In genomic region chr11:128621491-128622136, GRCh38 we compare ENCODE assay signal across 11 cellular contexts. TPM values are rescaled to one million over a fixed set of nuclear protein-coding genes. Genes with fewer than 3 reads are reported as not detected.
DNase-seq lines count a peak whose midpoint lies in the region; FAIRE-seq and TF ChIP-seq lines count a peak whose summit lies in the region.
"Had no signal": no experiment of that assay in that cellular context is flagged by ENCODE, and none has a peak within 500 bp of the region (broad histone marks: within the 10 kb centered on the region; RNA-seq: fewer than 3 reads in every experiment).

No MANE protein-coding gene starts in this region.

- H3K27me3 Mint-ChIP-seq in activated naive CD4-positive, alpha-beta T cell treated with anti-CD3 and anti-CD28 coated beads, Interleukin-2, amount 10 ng/mL, durations not matched to agents 7 days and 5 days = peaks cover 5% of the 10 kb centered on the region
- H3K27me3 Mint-ChIP-seq in mesothelial cell of epicardium (ENCODE audit: low read depth) = peaks cover 10% of the 10 kb centered on the region
- H3K27me3 Mint-ChIP-seq: stimulated activated naive CD8-positive, alpha-beta T cell treated with anti-CD3 and anti-CD28 coated beads, Interleukin-15, amount 100 ng/mL, for 72 hours had no signal

- H3K27ac Mint-ChIP-seq in activated naive CD4-positive, alpha-beta T cell treated with anti-CD3 and anti-CD28 coated beads, Interleukin-2, amount 10 ng/mL, durations not matched to agents 7 days and 5 days = peak overlapping the region; percentile 4
- no peak overlapping the region for H3K27ac Mint-ChIP-seq in mesothelial cell of epicardium
- H3K27ac Mint-ChIP-seq: H9; stimulated activated naive CD8-positive, alpha-beta T cell treated with anti-CD3 and anti-CD28 coated beads, Interleukin-15, amount 100 ng/mL, for 72 hours had no signal

- no peak for FAIRE-seq in bronchial epithelial cell (lab: Jason Lieb, UNC)
- FAIRE-seq: A549 had no signal

- intact Hi-C loops in uterus (cut with DNase I; ENCODE audit: low total_unique reads) = loop anchor here (10.0 kb wide), 1 partner anchor 447 kb away; no protein-coding TSS in a partner anchor

- CTCF ChIA-PET in activated naive CD4-positive, alpha-beta T cell treated with anti-CD3 and anti-CD28 coated beads, Interleukin-2, amount 10 ng/mL, durations not matched to agents 7 days and 5 days (lab: Charles Lee) = interaction anchor here (1.4 kb wide), 1 partner anchor 11 kb away, joined by 5 read pairs; no protein-coding TSS in a partner anchor

- in situ Hi-C loops in ACHN (cut with HindIII; ENCODE audit: low pct_ligation_motif_present, low pct_unique_long_range_greater_than_20kb, low sequenced_read_pairs) = no loop called here

- no peaks in the 10 kb centered on the region for H3K4me1 ChIP-seq in uterus
- H3K4me1 ChIP-seq: A549 had no signal

- no peak for TF ChIP-seq POLR2A in uterus (IDR thresholded peaks at IDR 0.05)

- H3K4me1 Mint-ChIP-seq in activated naive CD4-positive, alpha-beta T cell treated with anti-CD3 and anti-CD28 coated beads, Interleukin-2, amount 10 ng/mL, durations not matched to agents 7 days and 5 days = peaks cover 80% of the 10 kb centered on the region
- peaks cover 11% of the 10 kb centered on the region for H3K4me1 Mint-ChIP-seq in mesothelial cell of epicardium

- H3K4me3 ChIP-seq in bronchial epithelial cell (ENCODE audit: low read depth, low read length) = no peak overlapping the region
- H3K4me3 ChIP-seq in uterus = no peak overlapping the region
- H3K4me3 ChIP-seq: A549 had no signal

- no peak overlapping the region for H3K4me3 Mint-ChIP-seq in activated naive CD4-positive, alpha-beta T cell treated with anti-CD3 and anti-CD28 coated beads, Interleukin-2, amount 10 ng/mL, durations not matched to agents 7 days and 5 days
- no peak overlapping the region for H3K4me3 Mint-ChIP-seq in mesothelial cell of epicardium
- H3K4me3 Mint-ChIP-seq: H9; stimulated activated naive CD8-positive, alpha-beta T cell treated with anti-CD3 and anti-CD28 coated beads, Interleukin-15, amount 100 ng/mL, for 72 hours had no signal

- H3K27me3 ChIP-seq in bronchial epithelial cell (ENCODE audit: control insufficient read depth, insufficient read depth, low read length) = peaks cover 4% of the 10 kb centered on the region
- no peaks in the 10 kb centered on the region for H3K27me3 ChIP-seq in uterus

- no peaks in the 10 kb centered on the region for H3K9me3 Mint-ChIP-seq in activated naive CD4-positive, alpha-beta T cell treated with anti-CD3 and anti-CD28 coated beads, Interleukin-2, amount 10 ng/mL, durations not matched to agents 7 days and 5 days
- no peaks in the 10 kb centered on the region for H3K9me3 Mint-ChIP-seq in mesothelial cell of epicardium
- H3K9me3 Mint-ChIP-seq: H9; stimulated activated naive CD8-positive, alpha-beta T cell treated with anti-CD3 and anti-CD28 coated beads, Interleukin-15, amount 100 ng/mL, for 72 hours had no signal

- peak overlapping the region; percentile 42 to 75 for H3K27ac ChIP-seq in uterus
- H3K27ac ChIP-seq: A549 had no signal

- DNase-seq in activated naive CD4-positive, alpha-beta T cell treated with anti-CD3 and anti-CD28 coated beads, Interleukin-2, amount 10 ng/mL, durations not matched to agents 7 days and 5 days = no peak
- no peak for DNase-seq in activated naive CD4-positive, alpha-beta T cell (lab: John Stamatoyannopoulos, UW)
- DNase-seq in bronchial epithelial cell (ENCODE audit: low read depth) = peak; percentile 52
- DNase-seq in kidney tubule cell (ENCODE audit: low spot score) = peak; percentile 35
- DNase-seq in uterus = peak; percentile 67 to 80
- DNase-seq in mesothelial cell of epicardium (ENCODE audit: low spot score in 2 of 2, unreplicated experiment in 2 of 2) = no peak
- no peak for DNase-seq in DMS 273 treated with DMSO at 0.1 percent for 48 hours (lab: John Stamatoyannopoulos, UW)
- no peak for DNase-seq in ACHN
- DNase-seq: H9; stimulated activated naive CD8-positive, alpha-beta T cell treated with anti-CD3 and anti-CD28 coated beads, Interleukin-15, amount 100 ng/mL, for 72 hours had no signal

- TF ChIP-seq CTCF in bronchial epithelial cell (IDR thresholded peaks at IDR 0.05; ENCODE audit: insufficient read depth, low read length, severe bottlenecking) (no peak), uterus (IDR thresholded peaks at IDR 0.05) (no peak), mesothelial cell of epicardium (IDR thresholded peaks at IDR 0.05; ENCODE audit: unreplicated experiment) (no peak)

- no peaks in the 10 kb centered on the region for H3K36me3 ChIP-seq in bronchial epithelial cell (ENCODE audit: control insufficient read depth, insufficient read depth, low read length)
- no peaks in the 10 kb centered on the region for H3K36me3 ChIP-seq in uterus

- H3K36me3 Mint-ChIP-seq in activated naive CD4-positive, alpha-beta T cell treated with anti-CD3 and anti-CD28 coated beads, Interleukin-2, amount 10 ng/mL, durations not matched to agents 7 days and 5 days = peaks cover 3% of the 10 kb centered on the region
- no peaks in the 10 kb centered on the region for H3K36me3 Mint-ChIP-seq in mesothelial cell of epicardium

- no peaks in the 10 kb centered on the region for H3K9me3 ChIP-seq in uterus
- H3K9me3 ChIP-seq: A549 had no signal

RNA-seq across cellular contexts. Expression of gene ETS1, which starts 34.3 kb away (rescaled TPM):
- total RNA-seq in bronchial epithelial cell (45.4 and 62.7 TPM in 2 replicates), uterus (10 to 100 TPM; 24.1 to 80.9 (median 58.3) TPM), mesothelial cell of epicardium (29.7 to 30.0 TPM (median 30.0 TPM) in 3 replicates)

Comparison
In these comparisons a context has a peak if more than half of its experiments do, and no peak if none do; other contexts are left out.
1. DNase-seq: peak in bronchial epithelial cell (single experiment), kidney tubule cell (single experiment) and uterus (2 of 2); none in activated naive CD4-positive, alpha-beta T cell treated with anti-CD3 and anti-CD28 coated beads, Interleukin-2, amount 10 ng/mL, durations not matched to agents 7 days and 5 days (single experiment), activated naive CD4-positive, alpha-beta T cell (0 of 4), mesothelial cell of epicardium (0 of 2), DMS 273 treated with DMSO at 0.1 percent for 48 hours (single experiment) and ACHN (single experiment).